ENCODE assay signal across 1 cellular context in genomic region chr19:14255316-14255715, GRCh38.
TF ChIP-seq lines count a peak whose summit lies in the region.

No MANE protein-coding gene starts in this region.

TF ChIP-seq in HepG2, 621 proteins besides CTCF, POLR2A, EP300 and RAD21:
- TF ChIP-seq ZNF629 (CRISPR knock-in tag; conservative IDR thresholded peaks at IDR 0.05), result peak; percentile 42; the same call in 1 of the 2 replicates
